8 cellular contexts compared by ENCODE assay signal in the genomic region with DNA sequence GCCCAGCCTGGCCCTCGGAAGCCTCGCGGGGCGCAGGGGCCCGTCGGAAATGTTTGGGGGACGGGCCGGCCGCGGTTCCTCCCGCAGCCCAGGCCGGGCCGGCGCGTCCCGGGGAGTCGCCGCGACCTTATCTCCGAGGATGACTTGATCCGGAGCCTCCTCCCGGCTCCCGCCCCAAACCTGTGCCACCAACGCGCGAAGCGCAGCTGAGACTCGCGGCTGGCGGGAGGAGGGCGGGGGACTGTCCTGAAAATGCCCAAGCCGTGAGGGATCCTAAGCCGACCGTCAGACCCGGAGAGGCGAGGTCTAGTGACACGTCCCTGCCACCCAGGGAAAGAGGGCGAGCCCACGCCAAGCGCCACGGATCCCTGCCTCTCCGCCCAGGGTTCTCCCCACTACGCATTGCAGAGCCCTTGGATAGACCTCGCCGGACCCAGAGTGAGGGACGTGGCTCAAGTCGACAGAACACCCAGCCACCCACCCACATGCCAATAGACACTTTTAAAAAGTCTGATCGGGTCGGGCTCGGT. TPM values are rescaled to one million over a fixed set of nuclear protein-coding genes. Genes with fewer than 3 reads are reported as not detected.
DNase-seq lines count a peak whose midpoint lies in the region; ATAC-seq, FAIRE-seq and TF ChIP-seq lines count a peak whose summit lies in the region.

No MANE protein-coding gene starts in this region.

- ATAC-seq in A549: peak; percentile 0 to 20; a peak in 4 of 6 replicates
- ATAC-seq in GM18519 (IDR thresholded peaks at IDR 0.05; ENCODE audit: low FRiP score, unreplicated experiment): peak; percentile 20

- H3K4me1 ChIP-seq in A549 (peaks cover 8% of the 10 kb centered on the region; the same call in 1 of the 3 replicates), mesendoderm (ENCODE audit: control insufficient read depth, low read depth, low read length) (no peaks in the 10 kb centered on the region), uterus (no peaks in the 10 kb centered on the region)

- no peak overlapping the region for H2BK5ac ChIP-seq in mesendoderm (ENCODE audit: low read length)

- TF ChIP-seq EP300 in A549 (IDR thresholded peaks at IDR 0.05) (no peak), Ishikawa (IDR thresholded peaks at IDR 0.05; ENCODE audit: borderline replicate concordance) (no peak)

- CTCF ChIA-PET in A549 (lab: Yijun Ruan, JAX): interaction anchor here (1.2 to 1.9 kb wide), 2 partner anchors 95 to 128 kb away, joined by 7 to 8 read pairs; no protein-coding TSS in a partner anchor

- peak overlapping the region; percentile 24 for H3K23ac ChIP-seq in mesendoderm (ENCODE audit: low read length)

- H3K9ac ChIP-seq in mesendoderm (ENCODE audit: low read length): peak overlapping the region; percentile 71

- no peak overlapping the region for H2BK15ac ChIP-seq in mesendoderm (replicated peaks; ENCODE audit: low read depth)

- H4K8ac ChIP-seq in mesendoderm (ENCODE audit: low read depth, low read length): no peak overlapping the region

- intact Hi-C loops in uterus (cut with DNase I; ENCODE audit: low total_unique reads): loop anchor here (10.0 kb wide), 1 partner anchor 52 kb away; a partner anchor contains a TSS

- FAIRE-seq in A549 (lab: Jason Lieb, UNC): no peak

- H4K5ac ChIP-seq in mesendoderm (ENCODE audit: low read length): no peak overlapping the region

- no peak for TF ChIP-seq POLR2A in A549 (IDR thresholded peaks at IDR 0.05; ENCODE audit: low read length)
- TF ChIP-seq POLR2A in uterus (IDR thresholded peaks at IDR 0.05): no peak

- peak overlapping the region; percentile 74 for H3K56ac ChIP-seq in mesendoderm (ENCODE audit: low read length)

- no peak overlapping the region for H2AK5ac ChIP-seq in mesendoderm (ENCODE audit: low read length)

- H3K4ac ChIP-seq in mesendoderm (ENCODE audit: low read depth, low read length): peak overlapping the region; percentile 29

- peak overlapping the region; percentile 82 for H3K4me3 ChIP-seq in A549
- no peak overlapping the region for H3K4me3 ChIP-seq in mesendoderm (ENCODE audit: low read length)
- peak overlapping the region; percentile 4 to 59 for H3K4me3 ChIP-seq in uterus

- H3K27ac ChIP-seq in A549: peak overlapping the region; percentile 92 to 100
- no peak overlapping the region for H3K27ac ChIP-seq in mesendoderm (ENCODE audit: low read depth, low read length)
- peak overlapping the region; percentile 52 to 79 for H3K27ac ChIP-seq in uterus

- POLR2A ChIA-PET in A549 (lab: Yijun Ruan, JAX): no interaction called here

- H3K36me3 ChIP-seq in mesendoderm (ENCODE audit: control insufficient read depth, insufficient read depth, low read length) (no peaks in the 10 kb centered on the region), uterus (no peaks in the 10 kb centered on the region)

- no CpG with 5 or more reads among the region's 50 CpGs for WGBS in A549 (ENCODE audit: missing lambda C conversion rate)
- WGBS in mesendoderm (ENCODE audit: extremely low coverage, insufficient coverage, low lambda C conversion rate): no CpG with 5 or more reads among the region's 50 CpGs

- H3K4me2 ChIP-seq in A549 (peak overlapping the region; percentile 93), mesendoderm (ENCODE audit: low read length) (peak overlapping the region; percentile 25)

- DNase-seq in A549 (ENCODE audit: low read depth in 1 of 2, low spot score in 1 of 2): peak; percentile 38 to 44
- peak; percentile 8 for DNase-seq in cerebellum (ENCODE audit: low spot score)
- DNase-seq in mesendoderm: no peak
- peak in 1 of 2 donors; percentile 40 for DNase-seq in uterus
- DNase-seq in NCI-H345 (lab: John Stamatoyannopoulos, UW): no peak
- DNase-seq in SIG-M5 treated with dmso at 0.1 percent for 504 hours (lab: John Stamatoyannopoulos, UW; ENCODE audit: unreplicated experiment): no peak

- no peaks in the 10 kb centered on the region for H3K79me2 ChIP-seq in mesendoderm (ENCODE audit: control insufficient read depth, insufficient read depth, low read length)

- peak overlapping the region; percentile 99 for H3K18ac ChIP-seq in mesendoderm (ENCODE audit: low read length)

- H3K79me1 ChIP-seq in mesendoderm (ENCODE audit: low read length): no peaks in the 10 kb centered on the region

- peak overlapping the region; percentile 39 for H2BK120ac ChIP-seq in mesendoderm (ENCODE audit: low read depth, low read length)

- TF ChIP-seq RAD21 in A549 (conservative IDR thresholded peaks at IDR 0.05 in 1 of 2, IDR thresholded peaks at IDR 0.05 in 1 of 2): no peak
- TF ChIP-seq RAD21 in Ishikawa (IDR thresholded peaks at IDR 0.05; ENCODE audit: low read depth): no peak

- TF ChIP-seq CTCF in A549 (IDR thresholded peaks at IDR 0.05) (no peak), uterus (IDR thresholded peaks at IDR 0.05) (no peak)

- H3K27me3 ChIP-seq in mesendoderm (ENCODE audit: insufficient read depth, low read length, poor library complexity): peaks cover 18% of the 10 kb centered on the region
- H3K27me3 ChIP-seq in uterus: no peaks in the 10 kb centered on the region

- no peaks in the 10 kb centered on the region for H3K9me3 ChIP-seq in A549
- no peaks in the 10 kb centered on the region for H3K9me3 ChIP-seq in uterus

TF ChIP-seq in A549, 52 proteins besides CTCF, POLR2A, EP300 and RAD21:
- no peak for TF ChIP-seq HOXB13 (CRISPR knock-in tag; IDR thresholded peaks at IDR 0.05; ENCODE audit: low read depth)
- TF ChIP-seq, protein P1, sequence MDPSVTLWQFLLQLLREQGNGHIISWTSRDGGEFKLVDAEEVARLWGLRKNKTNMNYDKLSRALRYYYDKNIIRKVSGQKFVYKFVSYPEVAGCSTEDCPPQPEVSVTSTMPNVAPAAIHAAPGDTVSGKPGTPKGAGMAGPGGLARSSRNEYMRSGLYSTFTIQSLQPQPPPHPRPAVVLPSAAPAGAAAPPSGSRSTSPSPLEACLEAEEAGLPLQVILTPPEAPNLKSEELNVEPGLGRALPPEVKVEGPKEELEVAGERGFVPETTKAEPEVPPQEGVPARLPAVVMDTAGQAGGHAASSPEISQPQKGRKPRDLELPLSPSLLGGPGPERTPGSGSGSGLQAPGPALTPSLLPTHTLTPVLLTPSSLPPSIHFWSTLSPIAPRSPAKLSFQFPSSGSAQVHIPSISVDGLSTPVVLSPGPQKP (IDR thresholded peaks at IDR 0.05; ENCODE audit: low read depth, low read length): no peak
- TF ChIP-seq RCOR1 (IDR thresholded peaks at IDR 0.05; ENCODE audit: low read depth, low read length): no peak
- TF ChIP-seq, protein P2, sequence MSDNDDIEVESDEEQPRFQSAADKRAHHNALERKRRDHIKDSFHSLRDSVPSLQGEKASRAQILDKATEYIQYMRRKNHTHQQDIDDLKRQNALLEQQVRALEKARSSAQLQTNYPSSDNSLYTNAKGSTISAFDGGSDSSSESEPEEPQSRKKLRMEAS (IDR thresholded peaks at IDR 0.05): 0 out of 2 replicates have a peak, but pooled peaks have one; percentile 9

TF ChIP-seq in Ishikawa, 13 proteins besides CTCF, POLR2A, EP300 and RAD21:
- 0 out of 2 replicates have a peak, but pooled peaks have one; percentile 4 for TF ChIP-seq ZBTB7A (IDR thresholded peaks at IDR 0.05; ENCODE audit: low read depth)
- TF ChIP-seq, protein P3, sequence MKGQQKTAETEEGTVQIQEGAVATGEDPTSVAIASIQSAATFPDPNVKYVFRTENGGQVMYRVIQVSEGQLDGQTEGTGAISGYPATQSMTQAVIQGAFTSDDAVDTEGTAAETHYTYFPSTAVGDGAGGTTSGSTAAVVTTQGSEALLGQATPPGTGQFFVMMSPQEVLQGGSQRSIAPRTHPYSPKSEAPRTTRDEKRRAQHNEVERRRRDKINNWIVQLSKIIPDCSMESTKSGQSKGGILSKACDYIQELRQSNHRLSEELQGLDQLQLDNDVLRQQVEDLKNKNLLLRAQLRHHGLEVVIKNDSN (IDR thresholded peaks at IDR 0.05): no peak
- no peak for TF ChIP-seq TEAD4 (IDR thresholded peaks at IDR 0.05)
- no peak for TF ChIP-seq CEBPB (IDR thresholded peaks at IDR 0.05)
- TF ChIP-seq YY1 (IDR thresholded peaks at IDR 0.05; ENCODE audit: low read depth): no peak
- TF ChIP-seq FOXM1 (IDR thresholded peaks at IDR 0.05; ENCODE audit: borderline replicate concordance, low read depth): no peak
TF ChIP-seq in Ishikawa: peak in this region for 1.

RNA-seq across cellular contexts. Expression of a gene that starts 26.9 kb away (rescaled TPM):
- polyA plus RNA-seq in A549 (2011; rRNA removed): 36.5 and 47.3 TPM in 2 replicates
- polyA plus RNA-seq in A549 (2012; cell fraction: cytosol; rRNA removed): 14.4 and 16.5 TPM in 2 replicates
- polyA plus RNA-seq in A549 (2012; cell fraction: nucleus; rRNA removed): 9.4 and 14.7 TPM in 2 replicates
- 35.6 to 39.9 TPM (median 38.7 TPM) in 3 replicates for polyA plus RNA-seq in A549 (2017; fragmentation: RNase III; extraction: RNeasy Plus Mini Kit Qiagen cat#74134 plus additional on column Dnase treatment)
- 15.4 and 20.6 TPM in 2 replicates for polyA minus RNA-seq in A549 (2011; rRNA and poly(A)+ RNA removed)
- total RNA-seq in cerebellum: 7.3 TPM
- polyA plus RNA-seq in mesendoderm (2013, experiment 1 of 2): 39.6 TPM
- polyA plus RNA-seq in mesendoderm (2013, experiment 2 of 2): 39.6 TPM
- total RNA-seq in uterus: 10 to 100 TPM in 3 of 4 donors, 1 to 10 TPM in 1; 8.2 to 14.5 (median 13.2) TPM

RNA-seq across cellular contexts. Expression of a gene that starts 49.6 kb away (rescaled TPM):
- polyA plus RNA-seq in A549 (2011; rRNA removed): 1.4 and 2.3 TPM in 2 replicates
- polyA plus RNA-seq in A549 (2012; cell fraction: cytosol; rRNA removed): 1.7 and 2.5 TPM in 2 replicates
- polyA plus RNA-seq in A549 (2012; cell fraction: nucleus; rRNA removed): 5.6 and 5.7 TPM in 2 replicates
- polyA plus RNA-seq in A549 (2017; fragmentation: RNase III; extraction: RNeasy Plus Mini Kit Qiagen cat#74134 plus additional on column Dnase treatment): 4.8 to 6.3 TPM (median 6.1 TPM) in 3 replicates
- 3.1 and 5.9 TPM in 2 replicates for polyA minus RNA-seq in A549 (2011; rRNA and poly(A)+ RNA removed)
- total RNA-seq in cerebellum: 3.7 TPM
- 0.70 TPM for polyA plus RNA-seq in mesendoderm (2013, experiment 1 of 2)
- 0.77 TPM for polyA plus RNA-seq in mesendoderm (2013, experiment 2 of 2)
- 10 to 100 TPM in 1 of 4 donors, 1 to 10 TPM in 2, under 1 TPM in 1; 0.26 to 50.8 (median 4.3) TPM for total RNA-seq in uterus

Comparison
In these comparisons a context has a peak if more than half of its experiments do, and no peak if none do; other contexts are left out.
1. DNase-seq: peak in A549 (2 of 2) and cerebellum (single experiment); none in mesendoderm (single experiment), NCI-H345 (single experiment) and SIG-M5 treated with dmso at 0.1 percent for 504 hours (single experiment).